ENCODE assay signal across 22 cellular contexts in the genomic region with DNA sequence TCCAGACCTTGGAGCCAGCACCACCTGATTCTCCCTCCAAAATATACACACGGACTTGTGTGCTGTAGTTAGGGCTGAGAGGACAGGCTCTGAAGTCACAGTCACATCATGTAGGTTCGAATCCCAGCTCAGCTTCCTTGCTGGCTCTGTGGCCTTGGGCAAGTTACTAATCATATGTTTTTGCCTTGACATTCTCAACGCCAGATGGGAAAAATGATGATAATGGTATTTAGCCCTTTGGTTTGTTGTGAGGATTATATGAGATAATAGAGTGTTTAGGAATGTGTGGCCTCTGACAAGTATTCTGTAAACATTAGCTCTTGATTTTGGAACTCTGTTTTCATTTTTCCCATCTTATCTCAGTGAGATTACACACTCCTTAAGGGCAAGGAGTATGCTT.
"Had no signal": no experiment of that assay in that cellular context is flagged by ENCODE, and none has a peak within 500 bp of the region (broad histone marks: within the 10 kb centered on the region; RNA-seq: fewer than 3 reads in every experiment).

No MANE protein-coding gene starts in this region.

- H3K4me3 Mint-ChIP-seq: natural killer cell had no signal

- H3K27ac Mint-ChIP-seq: natural killer cell, progenitor cell of endocrine pancreas had no signal

- H3K36me3 ChIP-seq: lower lobe of right lung, neutrophil, right lobe of liver, stomach, thyroid gland, upper lobe of left lung had no signal

- H3K9me3 ChIP-seq: lower lobe of right lung, neutrophil, right lobe of liver, stomach, thyroid gland, upper lobe of left lung had no signal

- H3K4me3 ChIP-seq: dorsolateral prefrontal cortex, lower lobe of right lung, right lobe of liver, stomach, thyroid gland, upper lobe of left lung had no signal

- H3K9ac ChIP-seq: parathyroid adenoma had no signal

- H3K4me1 Mint-ChIP-seq: natural killer cell had no signal

- H3K36me3 Mint-ChIP-seq: natural killer cell had no signal

- H3K79me2 ChIP-seq: parathyroid adenoma had no signal

- H3K4me1 ChIP-seq: lower lobe of right lung, parathyroid adenoma, right lobe of liver, thyroid gland, upper lobe of left lung had no signal

- ATAC-seq: esophagus mucosa, lower lobe of right lung, natural killer cell, right lobe of liver had no signal

- H2AFZ ChIP-seq: parathyroid adenoma had no signal

- FAIRE-seq: frontal cortex, keratinocyte, small intestine, urothelium cell line had no signal

- DNase-seq: cerebellar nuclear complex; dorsolateral prefrontal cortex; effector CD4-positive, alpha-beta T cell; left ventricle myocardium superior; lower lobe of right lung; natural killer cell; right lobe of liver; small intestine; stimulated activated CD4-positive, alpha-beta T cell treated with anti-CD3 and anti-CD28 coated beads, Interleukin-15, amount 100 ng/mL, for 24 hours; stimulated activated CD4-positive, alpha-beta T cell treated with anti-CD3 and anti-CD28 coated beads, Interleukin-2, amount 100 ng/mL, for 48 hours; stimulated activated naive CD4-positive, alpha-beta T cell treated with Interleukin-2 at 50 U/mL for 16 hours; stomach; thyroid gland; upper lobe of left lung had no signal

- H3K27ac ChIP-seq: dorsolateral prefrontal cortex, epithelial cell of prostate, lower lobe of right lung, neutrophil, parathyroid adenoma, right lobe of liver, thyroid gland, upper lobe of left lung had no signal

- H3K9me3 Mint-ChIP-seq: natural killer cell had no signal

- H3K27me3 Mint-ChIP-seq: progenitor cell of endocrine pancreas had no signal

- H3K27me3 ChIP-seq: dorsolateral prefrontal cortex, neutrophil, right lobe of liver, stomach, thyroid gland, upper lobe of left lung had no signal
